In the genomic region with DNA sequence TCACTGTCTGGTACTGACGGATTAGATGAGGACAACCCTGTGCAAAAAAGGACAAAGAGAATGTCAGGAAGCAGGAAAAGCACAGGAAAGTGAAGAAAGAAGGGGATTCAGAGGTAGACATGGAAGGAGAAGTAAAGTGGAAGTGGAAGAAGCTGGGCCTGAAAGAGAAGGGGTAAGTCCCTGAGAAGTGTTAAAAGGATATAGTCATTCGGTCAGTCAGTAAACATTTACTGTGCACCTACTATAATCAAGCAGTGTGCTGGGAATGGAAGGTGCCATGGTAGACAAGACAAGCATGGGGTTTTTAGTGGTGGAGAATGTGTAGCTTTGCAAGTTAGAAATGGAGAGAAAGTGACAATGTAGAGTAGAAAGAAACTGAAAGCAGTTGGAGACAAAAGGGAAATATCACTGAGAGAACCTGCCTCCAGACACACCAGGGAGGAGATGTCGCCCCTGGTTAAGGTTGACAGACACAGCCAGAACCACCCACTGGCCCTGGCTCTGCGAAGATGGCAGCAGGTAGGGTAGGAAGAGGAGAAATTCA, we compare ENCODE assay signal across 20 cellular contexts. TPM values are rescaled to one million over a fixed set of nuclear protein-coding genes. Genes with fewer than 3 reads are reported as not detected.
DNase-seq lines count a peak whose midpoint lies in the region; ATAC-seq, FAIRE-seq and TF ChIP-seq lines count a peak whose summit lies in the region.
"Had no signal": no experiment of that assay in that cellular context is flagged by ENCODE, and none has a peak within 500 bp of the region (broad histone marks: within the 10 kb centered on the region; RNA-seq: fewer than 3 reads in every experiment).

No MANE protein-coding gene starts in this region.

- in situ Hi-C loops in GM12878 (cut with MboI): loop anchor here (5.0 kb wide), 1 partner anchor 49 kb away; a partner anchor contains a TSS

- SMC1A ChIA-PET in GM12878 (lab: Charles Lee; ENCODE audit: uncharacterized antibody, unreplicated experiment): interaction anchor here (0.8 to 14.5 kb wide), 8 partner anchors 21 to 126 kb away, joined by 3 to 231 read pairs (median 6); a partner anchor contains a TSS

- TF ChIP-seq EP300 in GM12878 (IDR thresholded peaks at IDR 0.05; ENCODE audit: borderline replicate concordance in 1 of 2, control insufficient read depth in 1 of 2, low read depth in 2 of 2, low read length in 2 of 2): no peak

- H3K36me3 ChIP-seq in GM12878 (ENCODE audit: control insufficient read depth in 2 of 2, insufficient read depth in 2 of 2, low read length in 1 of 2): no peaks in the 10 kb centered on the region; a peak in 1 of 4 replicates

- peak overlapping the region; percentile 7; the same call in 1 of the 2 replicates for H2AFZ ChIP-seq in GM12878 (ENCODE audit: control insufficient read depth, low read depth, low read length)

- POLR2A ChIA-PET in GM12878 (lab: Charles Lee) (interaction anchor here (1.1 to 1.7 kb wide), 5 partner anchors 49 to 79 kb away, joined by 4 to 9 read pairs (median 6); a partner anchor contains a TSS), T-cell (lab: Charles Lee) (interaction anchor here in 1 of 2 donors (0.6 kb wide), 1 partner anchor 1671 kb away, joined by 6 read pairs; no protein-coding TSS in a partner anchor)

- no peak for DNase-seq in T-helper 1 cell
- no peak for DNase-seq in activated naive CD8-positive, alpha-beta T cell treated with anti-CD3 and anti-CD28 coated beads for 36 hours
- no peak for DNase-seq in activated naive CD8-positive, alpha-beta T cell treated with anti-CD3 and anti-CD28 coated beads, Interleukin-2, amount 50 U/mL, for 24 hours
- DNase-seq in GM12878 (ENCODE audit: low read depth, low spot score): no peak
- no peak for DNase-seq in foreskin melanocyte
- no peak for DNase-seq in T-cell
- DNase-seq: 8988T; CD8-positive, alpha-beta memory T cell; DND-41; HFFc6; KG1; NCI-H1092; NCI-H146; NCI-H2081 treated with DMSO at 0.1 percent for 48 hours; NCI-H510A treated with DMSO at 0.1 percent for 48 hours; NCI-H82 had no signal

- no peaks in the 10 kb centered on the region for H3K9me3 ChIP-seq in GM12878 (replicated peaks; ENCODE audit: control insufficient read depth, insufficient read depth, low read length)

- H3K9ac ChIP-seq in GM12878 (ENCODE audit: control insufficient read depth, insufficient read depth, low read length): no peak overlapping the region

- FAIRE-seq in GM12878 (lab: Jason Lieb, UNC): no peak
- FAIRE-seq: G401.6, H1 had no signal

- H3K4me1 ChIP-seq in GM12878 (ENCODE audit: control insufficient read depth, insufficient read depth, low read length): peaks cover 12% of the 10 kb centered on the region

- no peaks in the 10 kb centered on the region for H4K20me1 ChIP-seq in GM12878 (ENCODE audit: control insufficient read depth, insufficient read depth)

- no peak for TF ChIP-seq RAD21 in GM12878 (IDR thresholded peaks at IDR 0.05; ENCODE audit: insufficient read depth, low read depth, low read length)

- no peak for TF ChIP-seq CTCF in GM12878 (IDR thresholded peaks at IDR 0.05 in 2 of 3, conservative IDR thresholded peaks at IDR 0.05 in 1 of 3; ENCODE audit: control insufficient read depth in 2 of 3, extremely low read depth in 1 of 3, insufficient read depth in 1 of 3, low read depth in 3 of 3, low read length in 3 of 3)

- H3K4me3 ChIP-seq in GM12878: no peak overlapping the region

- peak overlapping the region; percentile 49 for H3K4me3 Mint-ChIP-seq in T-helper 1 cell treated with Interleukin-12 subunit alpha and Interleukin-12 subunit beta and Interleukin-4 antibody, amounts not matched to agents 30 μg/mL and 1 μg/mL, for 36 hours
- no peak overlapping the region for H3K4me3 Mint-ChIP-seq in activated naive CD8-positive, alpha-beta T cell treated with anti-CD3 and anti-CD28 coated beads for 36 hours
- no peak overlapping the region for H3K4me3 Mint-ChIP-seq in activated naive CD8-positive, alpha-beta T cell treated with anti-CD3 and anti-CD28 coated beads, Interleukin-2, amount 50 U/mL, for 24 hours
- H3K4me3 Mint-ChIP-seq in stimulated activated memory B cell treated with anti-CD40 and anti-IgM and Interleukin-4, amounts not matched to agents 10 μg/mL and 1 μg/mL and 100 μg/mL, for 72 hours: no peak overlapping the region
- no peak overlapping the region for H3K4me3 Mint-ChIP-seq in T-cell
- H3K4me3 Mint-ChIP-seq: HFFc6 had no signal

- H3K4me2 ChIP-seq in GM12878 (ENCODE audit: control insufficient read depth, insufficient read depth): peak overlapping the region; percentile 30

- H3K27ac ChIP-seq in GM12878 (ENCODE audit: control insufficient read depth, insufficient read depth): no peak overlapping the region

- H3K9me3 Mint-ChIP-seq in T-helper 1 cell treated with Interleukin-12 subunit alpha and Interleukin-12 subunit beta and Interleukin-4 antibody, amounts not matched to agents 30 μg/mL and 1 μg/mL, for 36 hours: no peaks in the 10 kb centered on the region
- no peaks in the 10 kb centered on the region for H3K9me3 Mint-ChIP-seq in activated naive CD8-positive, alpha-beta T cell treated with anti-CD3 and anti-CD28 coated beads for 36 hours
- no peaks in the 10 kb centered on the region for H3K9me3 Mint-ChIP-seq in activated naive CD8-positive, alpha-beta T cell treated with anti-CD3 and anti-CD28 coated beads, Interleukin-2, amount 50 U/mL, for 24 hours
- no peaks in the 10 kb centered on the region for H3K9me3 Mint-ChIP-seq in stimulated activated memory B cell treated with anti-CD40 and anti-IgM and Interleukin-4, amounts not matched to agents 10 μg/mL and 1 μg/mL and 100 μg/mL, for 72 hours
- H3K9me3 Mint-ChIP-seq in T-cell: no peaks in the 10 kb centered on the region
- H3K9me3 Mint-ChIP-seq: CD8-positive, alpha-beta memory T cell; HFFc6 had no signal

- peaks cover 15% of the 10 kb centered on the region for H3K4me1 Mint-ChIP-seq in T-helper 1 cell treated with Interleukin-12 subunit alpha and Interleukin-12 subunit beta and Interleukin-4 antibody, amounts not matched to agents 30 μg/mL and 1 μg/mL, for 36 hours (ENCODE audit: low read depth)
- peaks cover 18% of the 10 kb centered on the region for H3K4me1 Mint-ChIP-seq in activated naive CD8-positive, alpha-beta T cell treated with anti-CD3 and anti-CD28 coated beads for 36 hours
- peaks cover 12% of the 10 kb centered on the region for H3K4me1 Mint-ChIP-seq in activated naive CD8-positive, alpha-beta T cell treated with anti-CD3 and anti-CD28 coated beads, Interleukin-2, amount 50 U/mL, for 24 hours
- peaks cover 31% of the 10 kb centered on the region for H3K4me1 Mint-ChIP-seq in stimulated activated memory B cell treated with anti-CD40 and anti-IgM and Interleukin-4, amounts not matched to agents 10 μg/mL and 1 μg/mL and 100 μg/mL, for 72 hours
- H3K4me1 Mint-ChIP-seq in T-cell: peaks cover 18 to 24% (median 21%) of the 10 kb centered on the region in 3 donors

- no peaks in the 10 kb centered on the region for H3K27me3 Mint-ChIP-seq in T-helper 1 cell treated with Interleukin-12 subunit alpha and Interleukin-12 subunit beta and Interleukin-4 antibody, amounts not matched to agents 30 μg/mL and 1 μg/mL, for 36 hours (ENCODE audit: low read depth)
- no peaks in the 10 kb centered on the region for H3K27me3 Mint-ChIP-seq in activated naive CD8-positive, alpha-beta T cell treated with anti-CD3 and anti-CD28 coated beads for 36 hours
- peaks cover 4% of the 10 kb centered on the region for H3K27me3 Mint-ChIP-seq in activated naive CD8-positive, alpha-beta T cell treated with anti-CD3 and anti-CD28 coated beads, Interleukin-2, amount 50 U/mL, for 24 hours
- H3K27me3 Mint-ChIP-seq in stimulated activated memory B cell treated with anti-CD40 and anti-IgM and Interleukin-4, amounts not matched to agents 10 μg/mL and 1 μg/mL and 100 μg/mL, for 72 hours: no peaks in the 10 kb centered on the region
- H3K27me3 Mint-ChIP-seq in T-cell: no peaks in the 10 kb centered on the region

- CTCF ChIA-PET in GM12878 (lab: Yijun Ruan, JAX) (interaction anchor here (0.8 to 14.9 kb wide), 16 partner anchors 9 to 126 kb away, joined by 3 to 502 read pairs (median 4); a partner anchor contains a TSS), T-cell (lab: Charles Lee) (interaction anchor here (0.7 to 3.1 kb wide), 8 partner anchors 46 to 119 kb away, joined by 3 to 27 read pairs (median 4); a partner anchor contains a TSS)

- intact Hi-C loops in GM12878 (cut with micrococcal nuclease; ENCODE audit: unreplicated experiment): no loop called here

- H3K79me2 ChIP-seq in GM12878 (ENCODE audit: control insufficient read depth, insufficient read depth, low read length): peaks cover 7% of the 10 kb centered on the region

- WGBS in GM12878 (ENCODE audit: insufficient coverage, insufficient replicate concordance, low lambda C conversion rate, missing lambda C conversion rate): 71% methylated on average over 4 of the region's 4 CpGs

- H3K36me3 Mint-ChIP-seq in T-helper 1 cell treated with Interleukin-12 subunit alpha and Interleukin-12 subunit beta and Interleukin-4 antibody, amounts not matched to agents 30 μg/mL and 1 μg/mL, for 36 hours (ENCODE audit: low read depth): peaks cover 4% of the 10 kb centered on the region
- peaks cover 2% of the 10 kb centered on the region for H3K36me3 Mint-ChIP-seq in activated naive CD8-positive, alpha-beta T cell treated with anti-CD3 and anti-CD28 coated beads for 36 hours
- no peaks in the 10 kb centered on the region for H3K36me3 Mint-ChIP-seq in activated naive CD8-positive, alpha-beta T cell treated with anti-CD3 and anti-CD28 coated beads, Interleukin-2, amount 50 U/mL, for 24 hours (ENCODE audit: low read depth)
- H3K36me3 Mint-ChIP-seq in stimulated activated memory B cell treated with anti-CD40 and anti-IgM and Interleukin-4, amounts not matched to agents 10 μg/mL and 1 μg/mL and 100 μg/mL, for 72 hours: no peaks in the 10 kb centered on the region
- no peaks in the 10 kb centered on the region for H3K36me3 Mint-ChIP-seq in T-cell

- H3K27me3 ChIP-seq in GM12878 (replicated peaks in 1 of 2; ENCODE audit: control insufficient read depth in 2 of 2, insufficient read depth in 2 of 2, low read length in 1 of 2): no peaks in the 10 kb centered on the region

- RAD21 ChIA-PET in GM12878 (lab: Charles Lee; ENCODE audit: unreplicated experiment): interaction anchor here (0.6 to 10.9 kb wide), 10 partner anchors 40 to 126 kb away, joined by 3 to 206 read pairs (median 5); a partner anchor contains a TSS

- TF ChIP-seq POLR2A in GM12878 (IDR thresholded peaks at IDR 0.05; ENCODE audit: low read depth, low read length): no peak

- peak overlapping the region; percentile 67 for H3K27ac Mint-ChIP-seq in T-helper 1 cell treated with Interleukin-12 subunit alpha and Interleukin-12 subunit beta and Interleukin-4 antibody, amounts not matched to agents 30 μg/mL and 1 μg/mL, for 36 hours
- peak overlapping the region; percentile 39 for H3K27ac Mint-ChIP-seq in activated naive CD8-positive, alpha-beta T cell treated with anti-CD3 and anti-CD28 coated beads for 36 hours
- no peak overlapping the region for H3K27ac Mint-ChIP-seq in activated naive CD8-positive, alpha-beta T cell treated with anti-CD3 and anti-CD28 coated beads, Interleukin-2, amount 50 U/mL, for 24 hours
- peak overlapping the region; percentile 19 for H3K27ac Mint-ChIP-seq in stimulated activated memory B cell treated with anti-CD40 and anti-IgM and Interleukin-4, amounts not matched to agents 10 μg/mL and 1 μg/mL and 100 μg/mL, for 72 hours
- no peak overlapping the region for H3K27ac Mint-ChIP-seq in T-cell
- H3K27ac Mint-ChIP-seq: CD8-positive, alpha-beta memory T cell; HFFc6 had no signal

- no peak for ATAC-seq in activated naive CD8-positive, alpha-beta T cell treated with anti-CD3 and anti-CD28 coated beads, Interleukin-2, amount 50 U/mL, for 24 hours
- ATAC-seq in GM12878 (no peak), T-cell (replicated peaks in 1 of 4) (no peak)
- no peak for ATAC-seq in stimulated activated memory B cell treated with anti-CD40 and anti-IgM and Interleukin-4, amounts not matched to agents 10 μg/mL and 1 μg/mL and 100 μg/mL, for 72 hours

- BruUV-seq in GM12878 (replicated peaks; lab: Mats Ljungman, UMichigan): no TSS peak

RNA-seq across cellular contexts. Expression of a gene that starts 4.4 kb away (rescaled TPM):
- total RNA-seq in activated naive CD8-positive, alpha-beta T cell treated with anti-CD3 and anti-CD28 coated beads for 36 hours: 10 to 100 TPM; 18.1 to 18.8 TPM
- total RNA-seq in GM12878 (2013; cell fraction: nucleolus; rRNA removed): 5.2 and 5.3 TPM in 2 replicates
- total RNA-seq in GM12878 (2014; rRNA removed): 1.8 and 2.1 TPM in 2 replicates
- 1.6 TPM in 2 replicates for total RNA-seq in GM12878 (2014; rRNA removed; fragmentation: Illumina TruSeq; extraction: Trizol)
- 16.8 and 17.9 TPM in 2 replicates for total RNA-seq in GM12878 (2021)
- 8.5 TPM for polyA plus RNA-seq in GM12878 (2011; ENCODE audit: low read depth)
- polyA plus RNA-seq in GM12878 (2011; rRNA removed): 1.1 and 2.3 TPM in 2 replicates
- 3.1 and 3.5 TPM in 2 replicates for polyA plus RNA-seq in GM12878 (2011; cell fraction: cytosol; rRNA removed)
- polyA plus RNA-seq in GM12878 (2011; cell fraction: nucleus; rRNA removed): 5.9 and 11.4 TPM in 2 replicates
- polyA plus RNA-seq in GM12878 (2012): 12.1 and 20.9 TPM in 2 replicates
- 12.9 and 19.1 TPM in 2 replicates for polyA plus RNA-seq in GM12878 (2014; fragmentation: Illumina TruSeq; extraction: Trizol)
- 1 to 10 TPM; 1.2 to 1.9 TPM for polyA plus RNA-seq in GM12878 (2014; fragmentation: Nextera tagmentation; extraction: Ambion mirVana)
- polyA plus RNA-seq in GM12878 (2014; rRNA removed): 7.3 and 10.4 TPM in 2 replicates
- polyA plus RNA-seq in GM12878 (2016; fragmentation: Nextera tagmentation; extraction: Ambion mirVana): 10 to 100 TPM; 17.6 to 18.0 TPM
- polyA minus RNA-seq in GM12878 (2011; rRNA and poly(A)+ RNA removed): 2.8 and 3.5 TPM in 2 replicates
- 6.1 and 6.8 TPM in 2 replicates for polyA minus RNA-seq in GM12878 (2011; cell fraction: cytosol; rRNA and poly(A)+ RNA removed)
- 0.85 and 2.0 TPM in 2 replicates for polyA minus RNA-seq in GM12878 (2011; cell fraction: nucleus; rRNA and poly(A)+ RNA removed)
- 10 to 100 TPM; 27.1 to 41.6 (median 32.8) TPM for total RNA-seq in T-cell

RNA-seq across cellular contexts. Expression of a gene that starts 40.7 kb away (rescaled TPM):
- not detected for total RNA-seq in activated naive CD8-positive, alpha-beta T cell treated with anti-CD3 and anti-CD28 coated beads for 36 hours
- 0.21 and 0.34 TPM in 2 replicates for total RNA-seq in GM12878 (2013; cell fraction: nucleolus; rRNA removed)
- not detected in 2 replicates for total RNA-seq in GM12878 (2014; rRNA removed)
- 0.05 TPM in 1 of 2 replicates, not detected in the other for total RNA-seq in GM12878 (2014; rRNA removed; fragmentation: Illumina TruSeq; extraction: Trizol)
- 0.05 TPM in 1 of 2 replicates, not detected in the other for total RNA-seq in GM12878 (2021)
- not detected for polyA plus RNA-seq in GM12878 (2011; ENCODE audit: low read depth)
- 0.03 and 0.05 TPM in 2 replicates for polyA plus RNA-seq in GM12878 (2011; rRNA removed)
- 0.05 and 0.07 TPM in 2 replicates for polyA plus RNA-seq in GM12878 (2011; cell fraction: cytosol; rRNA removed)
- polyA plus RNA-seq in GM12878 (2011; cell fraction: nucleus; rRNA removed): 0.12 TPM in 2 replicates
- 0.08 and 0.09 TPM in 2 replicates for polyA plus RNA-seq in GM12878 (2012)
- not detected in 2 replicates for polyA plus RNA-seq in GM12878 (2014; fragmentation: Illumina TruSeq; extraction: Trizol)
- not detected for polyA plus RNA-seq in GM12878 (2014; fragmentation: Nextera tagmentation; extraction: Ambion mirVana)
- polyA plus RNA-seq in GM12878 (2014; rRNA removed): 0.06 TPM in 1 of 2 replicates, not detected in the other
- under 1 TPM in 1 of 2 experiments, not detected in 1; 0.15 TPM for polyA plus RNA-seq in GM12878 (2016; fragmentation: Nextera tagmentation; extraction: Ambion mirVana)
- 0.21 TPM in 1 of 2 replicates, not detected in the other for polyA minus RNA-seq in GM12878 (2011; rRNA and poly(A)+ RNA removed)
- not detected in 2 replicates for polyA minus RNA-seq in GM12878 (2011; cell fraction: cytosol; rRNA and poly(A)+ RNA removed)
- polyA minus RNA-seq in GM12878 (2011; cell fraction: nucleus; rRNA and poly(A)+ RNA removed): 0.12 and 0.19 TPM in 2 replicates
- total RNA-seq in T-cell: under 1 TPM; 0.10 to 0.26 (median 0.13) TPM

RNA-seq across cellular contexts. Expression of a gene that starts 49.8 kb away (rescaled TPM):
- 10 to 100 TPM; 56.1 to 61.1 TPM for total RNA-seq in activated naive CD8-positive, alpha-beta T cell treated with anti-CD3 and anti-CD28 coated beads for 36 hours
- total RNA-seq in GM12878 (2013; cell fraction: nucleolus; rRNA removed): 17.5 and 17.7 TPM in 2 replicates
- 43.4 and 45.9 TPM in 2 replicates for total RNA-seq in GM12878 (2014; rRNA removed)
- total RNA-seq in GM12878 (2014; rRNA removed; fragmentation: Illumina TruSeq; extraction: Trizol): 33.6 and 34.5 TPM in 2 replicates
- 47.9 and 52.6 TPM in 2 replicates for total RNA-seq in GM12878 (2021)
- polyA plus RNA-seq in GM12878 (2011; ENCODE audit: low read depth): 8.7 TPM
- polyA plus RNA-seq in GM12878 (2011; rRNA removed): 22.1 and 30.1 TPM in 2 replicates
- 33.5 and 36.9 TPM in 2 replicates for polyA plus RNA-seq in GM12878 (2011; cell fraction: cytosol; rRNA removed)
- polyA plus RNA-seq in GM12878 (2011; cell fraction: nucleus; rRNA removed): 10.9 and 14.7 TPM in 2 replicates
- 9.9 and 11.5 TPM in 2 replicates for polyA plus RNA-seq in GM12878 (2012)
- 40.1 and 41.3 TPM in 2 replicates for polyA plus RNA-seq in GM12878 (2014; fragmentation: Illumina TruSeq; extraction: Trizol)
- 10 to 100 TPM; 13.9 to 32.3 TPM for polyA plus RNA-seq in GM12878 (2014; fragmentation: Nextera tagmentation; extraction: Ambion mirVana)
- 32.9 and 34.1 TPM in 2 replicates for polyA plus RNA-seq in GM12878 (2014; rRNA removed)
- 10 to 100 TPM; 40.2 to 42.1 TPM for polyA plus RNA-seq in GM12878 (2016; fragmentation: Nextera tagmentation; extraction: Ambion mirVana)
- 45.1 and 55.3 TPM in 2 replicates for polyA minus RNA-seq in GM12878 (2011; rRNA and poly(A)+ RNA removed)
- polyA minus RNA-seq in GM12878 (2011; cell fraction: cytosol; rRNA and poly(A)+ RNA removed): 14.4 and 18.4 TPM in 2 replicates
- polyA minus RNA-seq in GM12878 (2011; cell fraction: nucleus; rRNA and poly(A)+ RNA removed): 8.6 and 18.3 TPM in 2 replicates
- 10 to 100 TPM; 10.3 to 18.5 (median 15.7) TPM for total RNA-seq in T-cell

RNA-seq across cellular contexts. Expression of a gene that starts 50.5 kb away (rescaled TPM):
- total RNA-seq in activated naive CD8-positive, alpha-beta T cell treated with anti-CD3 and anti-CD28 coated beads for 36 hours: 10 to 100 TPM; 15.3 to 17.1 TPM
- 53.1 and 65.3 TPM in 2 replicates for total RNA-seq in GM12878 (2013; cell fraction: nucleolus; rRNA removed)
- total RNA-seq in GM12878 (2014; rRNA removed) (33.3 and 39.3 TPM in 2 replicates), GM12878 (2014; rRNA removed; fragmentation: Illumina TruSeq; extraction: Trizol) (13.5 TPM in 2 replicates), GM12878 (2021) (28.9 and 30.5 TPM in 2 replicates), T-cell (10 to 100 TPM; 27.0 to 44.3 (median 40.6) TPM)
- polyA plus RNA-seq in GM12878 (2011; ENCODE audit: low read depth): 12.7 TPM
- polyA plus RNA-seq in GM12878 (2011; rRNA removed) (9.7 and 15.4 TPM in 2 replicates), GM12878 (2014; fragmentation: Illumina TruSeq; extraction: Trizol) (3.0 and 10.8 TPM in 2 replicates), GM12878 (2014; fragmentation: Nextera tagmentation; extraction: Ambion mirVana) (1 to 10 TPM in 1 of 2 experiments, under 1 TPM in 1; 0.34 to 1.9 TPM), GM12878 (2014; rRNA removed) (32.7 and 33.4 TPM in 2 replicates), GM12878 (2016; fragmentation: Nextera tagmentation; extraction: Ambion mirVana) (10 to 100 TPM; 24.8 to 29.9 TPM)
- polyA plus RNA-seq in GM12878 (2011; cell fraction: cytosol; rRNA removed): 28.5 and 36.7 TPM in 2 replicates
- polyA plus RNA-seq in GM12878 (2011; cell fraction: nucleus; rRNA removed): 140 and 158 TPM in 2 replicates
- 28.3 and 28.5 TPM in 2 replicates for polyA plus RNA-seq in GM12878 (2012)
- polyA minus RNA-seq in GM12878 (2011; rRNA and poly(A)+ RNA removed): 9.4 and 24.8 TPM in 2 replicates
- polyA minus RNA-seq in GM12878 (2011; cell fraction: cytosol; rRNA and poly(A)+ RNA removed): 8.5 and 8.6 TPM in 2 replicates
- polyA minus RNA-seq in GM12878 (2011; cell fraction: nucleus; rRNA and poly(A)+ RNA removed): 31.2 and 38.5 TPM in 2 replicates

Comparison
In these comparisons a context has a peak if more than half of its experiments do, and no peak if none do; other contexts are left out.
1. H3K27ac Mint-ChIP-seq: peak in T-helper 1 cell treated with Interleukin-12 subunit alpha and Interleukin-12 subunit beta and Interleukin-4 antibody, amounts not matched to agents 30 μg/mL and 1 μg/mL, for 36 hours (single experiment), activated naive CD8-positive, alpha-beta T cell treated with anti-CD3 and anti-CD28 coated beads for 36 hours (single experiment) and stimulated activated memory B cell treated with anti-CD40 and anti-IgM and Interleukin-4, amounts not matched to agents 10 μg/mL and 1 μg/mL and 100 μg/mL, for 72 hours (single experiment); none in activated naive CD8-positive, alpha-beta T cell treated with anti-CD3 and anti-CD28 coated beads, Interleukin-2, amount 50 U/mL, for 24 hours (single experiment) and T-cell (0 of 2).